ENCODE assay signal across 21 cellular contexts in genomic region chr10:43754569-43755260, GRCh38.
"Had no signal": no experiment of that assay in that cellular context is flagged by ENCODE, and none has a peak within 500 bp of the region (broad histone marks: within the 10 kb centered on the region; RNA-seq: fewer than 3 reads in every experiment).

No MANE protein-coding gene starts in this region.

- H3K27ac ChIP-seq: epithelial cell of prostate, esophagus muscularis mucosa, gastroesophageal sphincter, neutrophil, psoas muscle, right lobe of liver, spleen, thoracic aorta, transverse colon had no signal

- H3K27me3 ChIP-seq: esophagus muscularis mucosa, gastroesophageal sphincter, neutrophil, right lobe of liver, spleen, transverse colon had no signal

- FAIRE-seq: islet of Langerhans had no signal

- H3K36me3 ChIP-seq: esophagus muscularis mucosa, gastroesophageal sphincter, neutrophil, right lobe of liver, spleen, thoracic aorta, transverse colon had no signal

- ATAC-seq: gastroesophageal sphincter; naive thymus-derived CD4-positive, alpha-beta T cell; psoas muscle; right lobe of liver; stimulated activated memory B cell treated with anti-CD40 and anti-IgM and Interleukin-4, amounts not matched to agents 10 μg/mL and 1 μg/mL and 100 μg/mL, for 72 hours; stimulated activated naive CD8-positive, alpha-beta T cell treated with anti-CD3 and anti-CD28 coated beads, Interleukin-15, amount 100 ng/mL, for 72 hours had no signal

- H3K4me3 ChIP-seq: esophagus muscularis mucosa, gastroesophageal sphincter, psoas muscle, right lobe of liver, spleen, thoracic aorta, transverse colon had no signal

- DNase-seq: effector memory CD4-positive, alpha-beta T cell; foreskin fibroblast; kidney glomerular epithelial cell; mammary epithelial cell; naive thymus-derived CD4-positive, alpha-beta T cell; psoas muscle; retina; right lobe of liver; stimulated activated CD4-positive, alpha-beta T cell treated with anti-CD3 and anti-CD28 coated beads, Interleukin-15, amount 100 ng/mL, for 24 hours; stimulated activated CD4-positive, alpha-beta T cell treated with anti-CD3 and anti-CD28 coated beads, Interleukin-1b, Interleukin-23, amount 100 ng/mL, for 48 hours; stimulated activated CD4-positive, alpha-beta T cell treated with anti-CD3 and anti-CD28 coated beads, Interleukin-4, amount 100 ng/mL, for 24 hours; stimulated activated naive CD8-positive, alpha-beta T cell treated with anti-CD3 and anti-CD28 coated beads, Interleukin-15, amount 100 ng/mL, for 72 hours; transverse colon had no signal

- H3K4me1 ChIP-seq: esophagus muscularis mucosa, gastroesophageal sphincter, right lobe of liver, spleen, transverse colon had no signal

- H3K9me3 ChIP-seq: esophagus muscularis mucosa, gastroesophageal sphincter, neutrophil, psoas muscle, right lobe of liver, spleen, thoracic aorta, transverse colon had no signal
